Comparison of ENCODE assay signal across 5 cellular contexts in the genomic region with DNA sequence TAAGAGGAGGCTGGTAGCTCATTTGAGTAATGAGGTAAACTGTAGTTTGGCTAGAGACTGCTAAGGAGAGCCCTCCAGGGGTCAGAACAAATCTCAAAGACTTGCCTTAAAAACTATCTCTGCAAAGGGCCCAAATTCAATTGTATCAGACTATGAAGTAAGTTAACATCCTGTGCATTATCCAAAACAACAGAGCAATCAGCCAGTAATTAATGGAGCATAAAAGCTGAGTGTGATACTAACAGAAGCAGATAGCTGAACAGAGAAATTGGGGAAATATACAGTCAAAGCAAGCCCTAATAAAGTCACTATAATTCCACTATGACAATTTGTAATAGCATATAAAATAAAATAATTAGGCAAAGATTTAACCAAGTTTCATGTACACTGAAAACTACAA.
"Had no signal": no experiment of that assay in that cellular context is flagged by ENCODE, and none has a peak within 500 bp of the region (broad histone marks: within the 10 kb centered on the region; RNA-seq: fewer than 3 reads in every experiment).

No MANE protein-coding gene starts in this region.

- H3K27ac ChIP-seq: GM23248 had no signal

- DNase-seq: GM23248, HCEC 1CT, IMR-90, KG1 had no signal

- ATAC-seq: K562 had no signal

- H3K4me3 ChIP-seq: GM23248, K562 had no signal

- H2AFZ ChIP-seq: GM23248 had no signal
